Comparison of ENCODE assay signal across 3 cellular contexts in genomic region chr17:40244255-40244654, GRCh38.
TF ChIP-seq lines count a peak whose summit lies in the region.

No MANE protein-coding gene starts in this region.

TF ChIP-seq in SK-N-SH, 30 proteins besides CTCF, POLR2A, EP300 and RAD21:
- TF ChIP-seq ZBTB33 (IDR thresholded peaks at IDR 0.05; ENCODE audit: borderline replicate concordance, low read depth) (no peak), TCF12 (IDR thresholded peaks at IDR 0.05) (no peak), USF2 (IDR thresholded peaks at IDR 0.05; ENCODE audit: borderline replicate concordance, low read depth, low read length) (no peak), EZH2phosphoT487 (IDR thresholded peaks at IDR 0.05; ENCODE audit: borderline replicate concordance, low read depth) (no peak), TAF1 (IDR thresholded peaks at IDR 0.05; ENCODE audit: borderline replicate concordance, low read depth, low read length) (no peak), FOXM1 (IDR thresholded peaks at IDR 0.05; ENCODE audit: low read depth) (no peak)

TF ChIP-seq in SK-N-SH treated with all-trans-retinoic acid at 6 μM for 48 hours, 23 proteins besides CTCF, POLR2A, EP300 and RAD21:
- TF ChIP-seq BACH2 (CRISPR knock-in tag; IDR thresholded peaks at IDR 0.05; ENCODE audit: borderline replicate concordance) (no peak), ZNF8 (CRISPR knock-in tag; IDR thresholded peaks at IDR 0.05) (no peak), CREB5 (CRISPR knock-in tag; IDR thresholded peaks at IDR 0.05; ENCODE audit: low read depth) (no peak)

TF ChIP-seq in K562, 482 proteins besides CTCF, POLR2A, EP300 and RAD21:
- TF ChIP-seq THRA (IDR thresholded peaks at IDR 0.05) (no peak), ZNF232 (CRISPR knock-in tag; IDR thresholded peaks at IDR 0.05) (no peak), BDP1 (IDR thresholded peaks at IDR 0.05; ENCODE audit: insufficient read depth, insufficient read length) (no peak), MLLT1 (IDR thresholded peaks at IDR 0.05) (no peak), NEUROD1 (IDR thresholded peaks at IDR 0.05; ENCODE audit: borderline replicate concordance, low read depth, low read length, partially characterized antibody) (no peak), SFPQ (IDR thresholded peaks at IDR 0.05; ENCODE audit: low read depth, low read length) (no peak), ZNF347 (CRISPR knock-in tag; IDR thresholded peaks at IDR 0.05; ENCODE audit: low read depth) (no peak)
TF ChIP-seq in K562: peak in this region for 0.
